In genomic region chr17:51423421-51424160, GRCh38 we compare ENCODE assay signal across 21 cellular contexts.
"Had no signal": no experiment of that assay in that cellular context is flagged by ENCODE, and none has a peak within 500 bp of the region (broad histone marks: within the 10 kb centered on the region; RNA-seq: fewer than 3 reads in every experiment).

No MANE protein-coding gene starts in this region.

- ATAC-seq: effector memory CD8-positive, alpha-beta T cell; left colon had no signal

- H3K79me2 ChIP-seq: hepatocyte had no signal

- H3K9me3 ChIP-seq: thyroid gland had no signal

- H3K4me3 Mint-ChIP-seq: activated naive CD8-positive, alpha-beta T cell; effector memory CD8-positive, alpha-beta T cell; mesothelial cell of epicardium; nephron had no signal

- H3K4me3 ChIP-seq: hepatocyte, lung, thyroid gland had no signal

- H3K36me3 Mint-ChIP-seq: activated naive CD8-positive, alpha-beta T cell; mesothelial cell of epicardium had no signal

- H3K36me3 ChIP-seq: thyroid gland had no signal

- H3K9me3 Mint-ChIP-seq: effector memory CD8-positive, alpha-beta T cell had no signal

- H3K27ac Mint-ChIP-seq: activated naive CD8-positive, alpha-beta T cell; effector memory CD8-positive, alpha-beta T cell; mesothelial cell of epicardium; nephron had no signal

- H3K27me3 ChIP-seq: hepatocyte, thyroid gland had no signal

- H3K27ac ChIP-seq: hepatocyte, thyroid gland, VCaP had no signal

- H3K27me3 Mint-ChIP-seq: activated naive CD8-positive, alpha-beta T cell had no signal

- H2AFZ ChIP-seq: hepatocyte had no signal

- H3K4me2 ChIP-seq: hepatocyte had no signal

- DNase-seq: activated CD4-positive, alpha-beta T cell treated with anti-CD3 and anti-CD28 coated beads, Interleukin-2, amount 50 U/mL, for 1 hour; activated CD4-positive, CD25-positive, alpha-beta regulatory T cell treated with anti-CD3 and anti-CD28 coated beads, Interleukin-2, amount 50 U/mL, for 72 hours; activated CD8-positive, alpha-beta memory T cell treated with anti-CD3 and anti-CD28 coated beads for 24 hours; activated CD8-positive, alpha-beta memory T cell treated with anti-CD3 and anti-CD28 coated beads, Interleukin-2, amount 50 U/mL, for 48 hours; activated effector memory CD4-positive, alpha-beta T cell treated with Interleukin-2 at 50 U/mL for 16 hours; activated T-cell treated with anti-CD3 and anti-CD28 coated beads, Interleukin-2, amount 50 U/mL, for 48 hours; effector memory CD8-positive, alpha-beta T cell; left colon; nucleus accumbens; posterior cingulate gyrus; stimulated activated CD4-positive, alpha-beta T cell treated with anti-CD3 and anti-CD28 coated beads, Interleukin-12 subunit alpha, Interleukin-12 subunit beta, amount 100 ng/mL, for 4 hours; stimulated activated CD4-positive, alpha-beta T cell treated with anti-CD3 and anti-CD28 coated beads, Interleukin-1b, Interleukin-23, amount 100 ng/mL, for 48 hours; stimulated activated naive CD4-positive, alpha-beta T cell treated with Interleukin-2 at 50 U/mL for 16 hours; T-helper 2 cell; thyroid gland had no signal
